ENCODE assay signal across 8 cellular contexts in the genomic region with DNA sequence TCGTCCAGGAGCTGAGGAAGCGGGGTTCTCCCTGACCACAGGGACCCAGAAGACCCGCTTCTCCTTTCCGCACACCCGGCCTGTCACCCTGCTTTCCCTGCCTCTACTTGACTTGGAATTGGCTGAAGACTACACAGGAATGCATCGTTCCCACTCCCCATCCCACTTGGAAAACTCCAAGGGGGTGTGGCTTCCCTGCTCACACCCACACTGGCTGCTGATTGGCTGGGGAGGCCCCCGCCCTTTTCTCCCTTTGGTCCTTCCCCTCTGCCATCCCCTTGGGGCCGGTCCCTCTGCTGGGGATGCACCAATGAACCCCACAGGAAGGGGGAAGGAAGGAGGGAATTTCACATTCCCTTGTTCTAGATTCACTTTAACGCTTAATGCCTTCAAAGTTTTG. TPM values are rescaled to one million over a fixed set of nuclear protein-coding genes. Genes with fewer than 3 reads are reported as not detected.
DNase-seq lines count a peak whose midpoint lies in the region; ATAC-seq and TF ChIP-seq lines count a peak whose summit lies in the region.

No MANE protein-coding gene starts in this region.

- no peaks in the 10 kb centered on the region for H3K9me3 Mint-ChIP-seq in type B pancreatic cell

- no peaks in the 10 kb centered on the region for H3K27me3 ChIP-seq in prostate gland (replicated peaks; ENCODE audit: insufficient read depth)

- ATAC-seq in esophagus mucosa (no peak), GM21528 (IDR thresholded peaks at IDR 0.05; ENCODE audit: low FRiP score, unreplicated experiment) (no peak)

- peaks cover 4% of the 10 kb centered on the region for H3K4me1 ChIP-seq in prostate gland (replicated peaks)

- intact Hi-C loops in prostate gland (cut with DNase I): loop anchor here (5.0 kb wide), 1 partner anchor 36 kb away; no protein-coding TSS in a partner anchor

- TF ChIP-seq CTCF in prostate gland (IDR thresholded peaks at IDR 0.05) (no peak), type B pancreatic cell (conservative IDR thresholded peaks at IDR 0.05) (no peak)

- DNase-seq in NCI-H524 (lab: John Stamatoyannopoulos, UW) (peak; percentile 45 to 70), NCI-H524 treated with DMSO at 0.1 percent for 48 hours (lab: John Stamatoyannopoulos, UW) (no peak), RKO (ENCODE audit: low spot score) (peak; percentile 83), foreskin melanocyte (peak; percentile 56), prostate gland (ENCODE audit: low spot score) (peak; percentile 42), type B pancreatic cell (ENCODE audit: extremely low spot score, unreplicated experiment) (no peak)

- H3K4me1 Mint-ChIP-seq in type B pancreatic cell (ENCODE audit: unreplicated experiment): peaks cover 19% of the 10 kb centered on the region

- peaks cover 23% of the 10 kb centered on the region for H3K27me3 Mint-ChIP-seq in type B pancreatic cell

- no peak overlapping the region for H3K4me3 Mint-ChIP-seq in type B pancreatic cell

- TF ChIP-seq POLR2A in prostate gland (IDR thresholded peaks at IDR 0.05): no peak

- H3K36me3 ChIP-seq in prostate gland: peaks cover 0 to 13% of the 10 kb centered on the region in 2 donors

- peak overlapping the region in 1 of 2 donors; percentile 41 for H3K27ac ChIP-seq in prostate gland

- H3K9me3 ChIP-seq in prostate gland: no peaks in the 10 kb centered on the region

- H3K27ac Mint-ChIP-seq in type B pancreatic cell: no peak overlapping the region

- H3K36me3 Mint-ChIP-seq in type B pancreatic cell: peaks cover 20% of the 10 kb centered on the region

- no peak overlapping the region for H3K4me3 ChIP-seq in prostate gland

- 64% methylated on average over 9 of the region's 9 CpGs for WGBS in prostate gland

RNA-seq across cellular contexts. Expression of gene VASP, which starts 18.9 kb away (rescaled TPM):
- total RNA-seq in prostate gland (100 to 1,000 TPM in 1 of 2 donors, 10 to 100 TPM in 1; 82.7 to 119 TPM), esophagus mucosa (48.8 TPM), type B pancreatic cell (ENCODE audit: low replicate concordance) (51.9 and 73.0 TPM in 2 replicates)

RNA-seq across cellular contexts. Expression of gene PPM1N, which starts 27.9 kb away (rescaled TPM):
- total RNA-seq in prostate gland: 1 to 10 TPM in 1 of 2 donors, under 1 TPM in 1; 0.36 to 1.8 TPM
- total RNA-seq in esophagus mucosa: 2.4 TPM
- total RNA-seq in type B pancreatic cell (ENCODE audit: low replicate concordance): 0.48 TPM in 1 of 2 replicates, not detected in the other

RNA-seq across cellular contexts. Expression of gene RTN2, which starts 29.3 kb away (rescaled TPM):
- total RNA-seq in prostate gland: 10 to 100 TPM in 1 of 2 donors, 1 to 10 TPM in 1; 7.2 to 19.7 TPM
- 1.4 TPM for total RNA-seq in esophagus mucosa
- 11.9 and 13.0 TPM in 2 replicates for total RNA-seq in type B pancreatic cell (ENCODE audit: low replicate concordance)

RNA-seq across cellular contexts. Expression of gene FOSB, which starts 58.3 kb away (rescaled TPM):
- total RNA-seq in prostate gland (1 to 10 TPM; 2.5 to 6.4 TPM), esophagus mucosa (2.5 TPM), type B pancreatic cell (ENCODE audit: low replicate concordance) (28.4 and 178 TPM in 2 replicates)

RNA-seq across cellular contexts. Expression of gene OPA3, which starts 58.5 kb away (rescaled TPM):
- total RNA-seq in prostate gland (10 to 100 TPM in 1 of 2 donors, 1 to 10 TPM in 1; 7.2 to 14.5 TPM), esophagus mucosa (10.0 TPM), type B pancreatic cell (ENCODE audit: low replicate concordance) (10.1 and 16.2 TPM in 2 replicates)

Comparison
In these comparisons a context has a peak if more than half of its experiments do, and no peak if none do; other contexts are left out.
1. DNase-seq: peak in NCI-H524 (2 of 2), RKO (single experiment), foreskin melanocyte (single experiment) and prostate gland (single experiment); none in NCI-H524 treated with DMSO at 0.1 percent for 48 hours (single experiment) and type B pancreatic cell (single experiment).